ENCODE assay signal across 9 cellular contexts in genomic region chr19:55387736-55388497, GRCh38. TPM values are rescaled to one million over a fixed set of nuclear protein-coding genes. Genes with fewer than 3 reads are reported as not detected.
A peak's percentile ranks its signal among the peaks of the same experiment; 100 is the strongest.
DNase-seq lines count a peak whose midpoint lies in the region; FAIRE-seq and TF ChIP-seq lines count a peak whose summit lies in the region.
"Had no signal": no experiment of that assay in that cellular context is flagged by ENCODE, and none has a peak within 500 bp of the region (broad histone marks: within the 10 kb centered on the region; RNA-seq: fewer than 3 reads in every experiment).

No MANE protein-coding gene starts in this region.

- TF ChIP-seq CTCF in esophagus muscularis mucosa (IDR thresholded peaks at IDR 0.05) (no peak), retinal pigment epithelial cell (conservative IDR thresholded peaks at IDR 0.05; ENCODE audit: low read depth, low read length) (no peak)

- H3K36me3 ChIP-seq in SJCRH30 (peaks cover 42% of the 10 kb centered on the region), esophagus muscularis mucosa (peaks cover 8 to 61% (median 48%) of the 10 kb centered on the region in 4 donors)

- TF ChIP-seq POLR2A in H54 (IDR thresholded peaks at IDR 0.05; ENCODE audit: low read depth, low read length) (0 out of 2 replicates have a peak, but pooled peaks have one; percentile 1), esophagus muscularis mucosa (IDR thresholded peaks at IDR 0.05; ENCODE audit: low read depth) (no peak)

- TF ChIP-seq EP300 in esophagus muscularis mucosa (IDR thresholded peaks at IDR 0.05), result no peak

- intact Hi-C loops in esophagus muscularis mucosa (cut with DNase I), result no loop called here

- H3K4me1 ChIP-seq in SJCRH30 (peaks cover 17% of the 10 kb centered on the region), esophagus muscularis mucosa (peaks cover 47 to 79% (median 68%) of the 10 kb centered on the region in 4 donors)

- H3K9me3 ChIP-seq in SJCRH30 (replicated peaks) (no peaks in the 10 kb centered on the region), esophagus muscularis mucosa (no peaks in the 10 kb centered on the region)

- DNase-seq in H54 (ENCODE audit: insufficient read length, low spot score), result no peak
- no peak for DNase-seq in SJCRH30
- DNase-seq in esophagus muscularis mucosa (ENCODE audit: extremely low spot score), result no peak
- DNase-seq in retinal pigment epithelial cell (ENCODE audit: low read depth), result no peak
- DNase-seq in GOT3 (lab: John Stamatoyannopoulos, UW), result no peak
- DNase-seq in GDM1 (lab: John Stamatoyannopoulos, UW), result no peak
- no peak for DNase-seq in stimulated activated CD4-positive, alpha-beta T cell treated with anti-CD3 and anti-CD28 coated beads, Interleukin-1b, Interleukin-23, amount 100 ng/mL, for 48 hours
- DNase-seq in inferior parietal cortex (ENCODE audit: extremely low spot score), result no peak
- DNase-seq: NCI-H1092 had no signal

- H3K27me3 ChIP-seq in SJCRH30, result no peaks in the 10 kb centered on the region
- H3K27me3 ChIP-seq in esophagus muscularis mucosa, result no peaks in the 10 kb centered on the region

- 72% methylated on average over 10 of the region's 24 CpGs for WGBS in esophagus muscularis mucosa

- no peak for FAIRE-seq in H54 (lab: Jason Lieb, UNC)

- no peak overlapping the region for H3K27ac ChIP-seq in SJCRH30
- H3K27ac ChIP-seq in esophagus muscularis mucosa (replicated peaks in 1 of 4), result peak overlapping the region in 1 of 4 donors; percentile 88

- H3K4me3 ChIP-seq in SJCRH30 (peak overlapping the region; percentile 86), esophagus muscularis mucosa (peak overlapping the region; percentile 71 to 87 (median 77)), retinal pigment epithelial cell (ENCODE audit: low read length) (peak overlapping the region; percentile 100)

RNA-seq across cellular contexts. Expression of gene RPL28, which starts 2.2 kb away (rescaled TPM):
- total RNA-seq in SJCRH30 (2014; rRNA removed; shearing (Covaris generic)), result 612 and 617 TPM in 2 replicates
- 100 to 1,000 TPM; 263 to 419 (median 369) TPM for total RNA-seq in esophagus muscularis mucosa

RNA-seq across cellular contexts. Expression of gene TMEM238, which starts 3.8 kb away (rescaled TPM):
- 0.14 and 0.25 TPM in 2 replicates for total RNA-seq in SJCRH30 (2014; rRNA removed; shearing (Covaris generic))
- total RNA-seq in esophagus muscularis mucosa, result 1 to 10 TPM in 2 of 4 donors, under 1 TPM in 2; 0.83 to 7.5 (median 1.00) TPM

RNA-seq across cellular contexts. Expression of gene TMEM190, which starts 11.3 kb away (rescaled TPM):
- total RNA-seq in SJCRH30 (2014; rRNA removed; shearing (Covaris generic)), result not detected in 2 replicates
- total RNA-seq in esophagus muscularis mucosa, result not detected

RNA-seq across cellular contexts. Expression of gene IL11, which starts 17.7 kb away (rescaled TPM):
- 16.7 and 17.8 TPM in 2 replicates for total RNA-seq in SJCRH30 (2014; rRNA removed; shearing (Covaris generic))
- under 1 TPM in 2 of 4 donors, not detected in 2; 0.33 to 0.34 TPM for total RNA-seq in esophagus muscularis mucosa

RNA-seq across cellular contexts. Expression of gene UBE2S, which starts 19.7 kb away (rescaled TPM):
- 509 and 566 TPM in 2 replicates for total RNA-seq in SJCRH30 (2014; rRNA removed; shearing (Covaris generic))
- 10 to 100 TPM in 3 of 4 donors, 1 to 10 TPM in 1; 9.1 to 37.9 (median 22.0) TPM for total RNA-seq in esophagus muscularis mucosa
